ENCODE assay signal across 27 cellular contexts in genomic region chr7:17392846-17393245, GRCh38.
DNase-seq lines count a peak whose midpoint lies in the region; ATAC-seq, FAIRE-seq and TF ChIP-seq lines count a peak whose summit lies in the region.
"Had no signal": no experiment of that assay in that cellular context is flagged by ENCODE, and none has a peak within 500 bp of the region (broad histone marks: within the 10 kb centered on the region; RNA-seq: fewer than 3 reads in every experiment).

No MANE protein-coding gene starts in this region.

- H3K4me1 Mint-ChIP-seq in astrocyte (ENCODE audit: low read depth, unreplicated experiment), result no peaks in the 10 kb centered on the region
- H3K4me1 Mint-ChIP-seq: natural killer cell had no signal

- no peak overlapping the region for H3K27ac ChIP-seq in astrocyte (ENCODE audit: low read depth, low read length)
- H3K27ac ChIP-seq: cardiac muscle cell, right lobe of liver, RWPE1 had no signal

- no peak overlapping the region for H3K27ac Mint-ChIP-seq in astrocyte (ENCODE audit: unreplicated experiment)
- H3K27ac Mint-ChIP-seq: activated CD4-positive, alpha-beta memory T cell treated with anti-CD3 and anti-CD28 coated beads for 36 hours; CD14-positive monocyte; natural killer cell had no signal

- no peaks in the 10 kb centered on the region for H3K36me3 Mint-ChIP-seq in astrocyte (ENCODE audit: low read depth, unreplicated experiment)
- H3K36me3 Mint-ChIP-seq: natural killer cell had no signal

- DNase-seq in AG04449 (ENCODE audit: low read depth, low spot score) (peak; percentile 92), GM04503 (ENCODE audit: low read depth) (peak; percentile 87), astrocyte (ENCODE audit: low read depth) (peak; percentile 94), fibroblast of the aortic adventitia (ENCODE audit: low read depth) (peak; percentile 97), NOMO-1 treated with dmso at 0.1 percent for 144 hours (lab: John Stamatoyannopoulos, UW; ENCODE audit: unreplicated experiment) (no peak), left ventricle myocardium superior (no peak), foreskin melanocyte (no peak)
- DNase-seq in activated naive CD4-positive, alpha-beta T cell treated with Interleukin-2 at 50 U/mL for 16 hours, result no peak
- DNase-seq: activated CD4-positive, alpha-beta memory T cell treated with anti-CD3 and anti-CD28 coated beads for 36 hours; activated CD4-positive, CD25-positive, alpha-beta regulatory T cell; activated effector memory CD4-positive, alpha-beta T cell treated with Interleukin-2 at 50 U/mL for 16 hours; erythroblast; head of caudate nucleus; left colon; MG63; midbrain; natural killer cell; NCI-H1694; NCI-H2171; NCI-H69; posterior cingulate gyrus; right lobe of liver; SK-N-SH had no signal

- H3K9ac ChIP-seq in astrocyte (ENCODE audit: low read length), result no peak overlapping the region
- H3K9ac ChIP-seq: SK-N-SH had no signal

- no peaks in the 10 kb centered on the region for H3K27me3 Mint-ChIP-seq in astrocyte (ENCODE audit: low read depth, unreplicated experiment)

- peaks cover 16% of the 10 kb centered on the region for H3K9me3 Mint-ChIP-seq in astrocyte (ENCODE audit: unreplicated experiment)
- H3K9me3 Mint-ChIP-seq: natural killer cell had no signal

- TF ChIP-seq CTCF in AG04449 (IDR thresholded peaks at IDR 0.05; ENCODE audit: insufficient read depth, low read length, missing control alignments) (no peak), astrocyte (IDR thresholded peaks at IDR 0.05; ENCODE audit: insufficient read depth, low read depth, low read length) (no peak), fibroblast of the aortic adventitia (IDR thresholded peaks at IDR 0.05; ENCODE audit: insufficient read depth, low read length) (no peak)

- no peaks in the 10 kb centered on the region for H3K79me2 ChIP-seq in astrocyte (ENCODE audit: insufficient read depth, low read length)

- H3K9me3 ChIP-seq in astrocyte (ENCODE audit: insufficient read depth, low read depth, low read length), result peaks cover 4% of the 10 kb centered on the region
- H3K9me3 ChIP-seq: right lobe of liver had no signal

- no peaks in the 10 kb centered on the region for H3K4me1 ChIP-seq in astrocyte (ENCODE audit: insufficient read depth, low read length)
- H3K4me1 ChIP-seq: right lobe of liver had no signal

- H3K4me3 ChIP-seq in AG04449 (ENCODE audit: low read depth, low read length), result no peak overlapping the region
- no peak overlapping the region for H3K4me3 ChIP-seq in astrocyte (ENCODE audit: insufficient read depth, low read depth, low read length)
- no peak overlapping the region for H3K4me3 ChIP-seq in fibroblast of the aortic adventitia (ENCODE audit: low read depth, low read length)
- H3K4me3 ChIP-seq: cardiac muscle cell, MG63, right lobe of liver had no signal

- no peak for ATAC-seq in left ventricle myocardium superior
- ATAC-seq: left colon, natural killer cell, right lobe of liver had no signal

- peak; percentile 49 for FAIRE-seq in astrocyte (lab: Jason Lieb, UNC)
- FAIRE-seq: H1 had no signal

- intact Hi-C loops in left ventricle myocardium superior (cut with micrococcal nuclease), result no loop called here

- H3K27me3 ChIP-seq in astrocyte (ENCODE audit: insufficient read depth, low read length), result no peaks in the 10 kb centered on the region
- H3K27me3 ChIP-seq: cardiac muscle cell, MG63, right lobe of liver had no signal

- POLR2A ChIA-PET in AG04449 (lab: Yijun Ruan, JAX), result no interaction called here

- H3K4me2 ChIP-seq in astrocyte (ENCODE audit: low read length), result no peak overlapping the region
- H3K4me2 ChIP-seq: SK-N-SH had no signal

- H3K36me3 ChIP-seq in astrocyte (ENCODE audit: insufficient read depth, low read length), result no peaks in the 10 kb centered on the region
- H3K36me3 ChIP-seq: cardiac muscle cell, MG63, right lobe of liver had no signal

- no peaks in the 10 kb centered on the region for H4K20me1 ChIP-seq in astrocyte (ENCODE audit: insufficient read depth, low read length)

- CTCF ChIA-PET in AG04449 (lab: Yijun Ruan, JAX), result no interaction called here

- no peak overlapping the region for H2AFZ ChIP-seq in astrocyte (ENCODE audit: low read depth, low read length)

- H3K4me3 Mint-ChIP-seq in astrocyte (ENCODE audit: unreplicated experiment), result no peak overlapping the region
- H3K4me3 Mint-ChIP-seq: activated CD4-positive, alpha-beta memory T cell treated with anti-CD3 and anti-CD28 coated beads for 36 hours; CD14-positive monocyte; natural killer cell had no signal

Comparison
In these comparisons a context has a peak if more than half of its experiments do, and no peak if none do; other contexts are left out.
1. DNase-seq: peak in AG04449 (single experiment), GM04503 (single experiment), astrocyte (single experiment) and fibroblast of the aortic adventitia (single experiment); none in NOMO-1 treated with dmso at 0.1 percent for 144 hours (single experiment), left ventricle myocardium superior (single experiment), activated naive CD4-positive, alpha-beta T cell treated with Interleukin-2 at 50 U/mL for 16 hours (single experiment) and foreskin melanocyte (single experiment).